ENCODE assay signal across 18 cellular contexts in genomic region chr17:17540278-17540906, GRCh38. TPM values are rescaled to one million over a fixed set of nuclear protein-coding genes. Genes with fewer than 3 reads are reported as not detected.
A peak's percentile ranks its signal among the peaks of the same experiment; 100 is the strongest.
DNase-seq lines count a peak whose midpoint lies in the region; ATAC-seq, FAIRE-seq and TF ChIP-seq lines count a peak whose summit lies in the region.
"Had no signal": no experiment of that assay in that cellular context is flagged by ENCODE, and none has a peak within 500 bp of the region (broad histone marks: within the 10 kb centered on the region; RNA-seq: fewer than 3 reads in every experiment).

No MANE protein-coding gene starts in this region.

- in situ Hi-C loops in KBM-7 (cut with MboI; ENCODE audit: low pct_unique_long_range_greater_than_20kb, low sequenced_read_pairs), result no loop called here

- WGBS in A549 (ENCODE audit: missing lambda C conversion rate), result 86% methylated on average over 13 of the region's 15 CpGs

- CTCF ChIA-PET in A549 (lab: Yijun Ruan, JAX), result interaction anchor here (2.0 to 7.2 kb wide), 3 partner anchors 29 to 185 kb away, joined by 5 to 81 read pairs (median 40); partner anchors contain the start of gene RASD1

- peak overlapping the region; percentile 76 to 87; a peak in 4 of 6 replicates for H3K27ac ChIP-seq in A549
- H3K27ac ChIP-seq in BLaER1 treated with 17β-estradiol and CSF1 and Interleukin-3, amounts not matched to agents 10 nM and 100 nM, result 0 out of 22 replicates have a peak overlapping the region, but pooled peaks of 1 of the 11 experiments have one; percentile 21
- H3K27ac ChIP-seq: brain microvascular endothelial cell, foreskin keratinocyte, parathyroid adenoma had no signal

- no peak for ATAC-seq in A549
- no peak for ATAC-seq in HG03045 (IDR thresholded peaks at IDR 0.05; ENCODE audit: unreplicated experiment)
- ATAC-seq: activated naive CD4-positive, alpha-beta T cell treated with anti-CD3 and anti-CD28 coated beads, Interleukin-2, amount 50 U/mL, for 72 hours; activated T-cell treated with anti-CD3 and anti-CD28 coated beads, Interleukin-2, amount 50 U/mL, for 4 hours; foreskin keratinocyte had no signal

- no peak for FAIRE-seq in A549 (lab: Jason Lieb, UNC)
- FAIRE-seq: H54 had no signal

- H3K27me3 ChIP-seq in BLaER1 treated with 17β-estradiol and CSF1 and Interleukin-3, amounts not matched to agents 10 nM and 100 nM, result no peaks in the 10 kb centered on the region
- H3K27me3 ChIP-seq: brain microvascular endothelial cell, foreskin keratinocyte, Peyer's patch, testis had no signal

- no peak overlapping the region for H3K4me3 ChIP-seq in A549
- no peak overlapping the region for H3K4me3 ChIP-seq in BLaER1 treated with 17β-estradiol and CSF1 and Interleukin-3, amounts not matched to agents 10 nM and 100 nM
- H3K4me3 ChIP-seq: Peyer's patch, smooth muscle cell, testis had no signal

- DNase-seq in A549 (ENCODE audit: low read depth in 1 of 2, low spot score in 1 of 2), result no peak
- peak; percentile 2 for DNase-seq in NCI-H345 treated with DMSO at 0.1 percent for 48 hours (lab: John Stamatoyannopoulos, UW; ENCODE audit: unreplicated experiment)
- peak; percentile 39 for DNase-seq in left kidney (ENCODE audit: low read depth, low spot score)
- DNase-seq in NCI-H1930 (lab: John Stamatoyannopoulos, UW), result no peak
- DNase-seq in KBM-7, result no peak
- DNase-seq: activated CD4-positive, alpha-beta T cell treated with anti-CD3 and anti-CD28 coated beads, Interleukin-2, amount 50 U/mL, for 48 hours; activated T-cell treated with anti-CD3 and anti-CD28 coated beads, Interleukin-2, amount 50 U/mL, for 4 hours; brain microvascular endothelial cell; foreskin keratinocyte; NCI-H1417 treated with DMSO at 0.1 percent for 48 hours; Peyer's patch had no signal

- no peak for TF ChIP-seq RAD21 in A549 (conservative IDR thresholded peaks at IDR 0.05 in 1 of 2, IDR thresholded peaks at IDR 0.05 in 1 of 2)

- no peak for TF ChIP-seq CTCF in A549 (IDR thresholded peaks at IDR 0.05)

- no peak for TF ChIP-seq POLR2A in A549 (IDR thresholded peaks at IDR 0.05; ENCODE audit: low read length)

- POLR2A ChIA-PET in A549 (lab: Yijun Ruan, JAX), result no interaction called here

- no peaks in the 10 kb centered on the region for H3K36me3 ChIP-seq in BLaER1 treated with 17β-estradiol and CSF1 and Interleukin-3, amounts not matched to agents 10 nM and 100 nM
- H3K36me3 ChIP-seq: brain microvascular endothelial cell, Peyer's patch had no signal

- no peaks in the 10 kb centered on the region for H3K9me3 ChIP-seq in A549
- no peaks in the 10 kb centered on the region for H3K9me3 ChIP-seq in BLaER1 treated with 17β-estradiol and CSF1 and Interleukin-3, amounts not matched to agents 10 nM and 100 nM (replicated peaks in 1 of 11)
- H3K9me3 ChIP-seq: Peyer's patch, testis had no signal

- TF ChIP-seq EP300 in A549 (IDR thresholded peaks at IDR 0.05), result no peak

- H3K9ac ChIP-seq in BLaER1 treated with 17β-estradiol and CSF1 and Interleukin-3, amounts not matched to agents 10 nM and 100 nM, result peak overlapping the region in 2 of 11 experiments; percentile 14 to 46; a peak in 1 of 22 replicates
- H3K9ac ChIP-seq: parathyroid adenoma had no signal

- peaks cover 0 to 45% (median 7%) of the 10 kb centered on the region in 11 experiments; a peak in 7 of 22 replicates for H4K20me1 ChIP-seq in BLaER1 treated with 17β-estradiol and CSF1 and Interleukin-3, amounts not matched to agents 10 nM and 100 nM

- H3K4me2 ChIP-seq in A549, result no peak overlapping the region
- H3K4me2 ChIP-seq in BLaER1 treated with 17β-estradiol and CSF1 and Interleukin-3, amounts not matched to agents 10 nM and 100 nM, result peak overlapping the region in 10 of 11 experiments; percentile 42 to 89 (median 74); a peak in 19 of 22 replicates
- H3K4me2 ChIP-seq: smooth muscle cell had no signal

- H3K4me1 ChIP-seq in A549, result peaks cover 45% of the 10 kb centered on the region
- peaks cover 40 to 88% (median 77%) of the 10 kb centered on the region in 10 experiments for H3K4me1 ChIP-seq in BLaER1 treated with 17β-estradiol and CSF1 and Interleukin-3, amounts not matched to agents 10 nM and 100 nM
- H3K4me1 ChIP-seq: foreskin keratinocyte had no signal

TF ChIP-seq in A549, 52 proteins besides CTCF, POLR2A, EP300 and RAD21:
- TF ChIP-seq REST (IDR thresholded peaks at IDR 0.05), result peak; percentile 40; the same call in 1 of the 2 replicates
- TF ChIP-seq CHD4 (IDR thresholded peaks at IDR 0.05; ENCODE audit: borderline replicate concordance), result no peak
TF ChIP-seq in A549: peak in this region for 1.

RNA-seq across cellular contexts. Expression of gene RASD1, which starts 44.2 kb away (rescaled TPM):
- 0.99 and 1.4 TPM in 2 replicates for polyA plus RNA-seq in A549 (2011; rRNA removed)
- 1.3 and 2.0 TPM in 2 replicates for polyA plus RNA-seq in A549 (2012; cell fraction: cytosol; rRNA removed)
- polyA plus RNA-seq in A549 (2012; cell fraction: nucleus; rRNA removed), result 3.2 and 4.7 TPM in 2 replicates
- 0.77 to 0.92 TPM (median 0.80 TPM) in 3 replicates for polyA plus RNA-seq in A549 (2017; fragmentation: RNase III; extraction: RNeasy Plus Mini Kit Qiagen cat#74134 plus additional on column Dnase treatment)
- 0.83 and 1.0 TPM in 2 replicates for polyA minus RNA-seq in A549 (2011; rRNA and poly(A)+ RNA removed)

RNA-seq across cellular contexts. Expression of gene PEMT, which starts 51.1 kb away (rescaled TPM):
- polyA plus RNA-seq in A549 (2011; rRNA removed) (47.8 and 62.4 TPM in 2 replicates), A549 (2017; fragmentation: RNase III; extraction: RNeasy Plus Mini Kit Qiagen cat#74134 plus additional on column Dnase treatment) (40.1 to 47.5 TPM (median 43.0 TPM) in 3 replicates)
- 88.6 and 124 TPM in 2 replicates for polyA plus RNA-seq in A549 (2012; cell fraction: cytosol; rRNA removed)
- polyA plus RNA-seq in A549 (2012; cell fraction: nucleus; rRNA removed), result 78.3 and 88.5 TPM in 2 replicates
- 34.0 and 49.1 TPM in 2 replicates for polyA minus RNA-seq in A549 (2011; rRNA and poly(A)+ RNA removed)

Comparison
In these comparisons a context has a peak if more than half of its experiments do, and no peak if none do; other contexts are left out.
1. DNase-seq: peak in NCI-H345 treated with DMSO at 0.1 percent for 48 hours (single experiment) and left kidney (single experiment); none in A549 (0 of 2), NCI-H1930 (0 of 2) and KBM-7 (single experiment).